1 cellular context compared by ENCODE assay signal in genomic region chr12:32659908-32660440, GRCh38.
TF ChIP-seq lines count a peak whose summit lies in the region.

No MANE protein-coding gene starts in this region.

TF ChIP-seq in WTC11, 78 proteins besides CTCF, POLR2A, EP300 and RAD21 (continued from another document):
- no peak for TF ChIP-seq ZBTB43 (CRISPR knock-in tag; IDR thresholded peaks at IDR 0.05)
